In the genomic region with DNA sequence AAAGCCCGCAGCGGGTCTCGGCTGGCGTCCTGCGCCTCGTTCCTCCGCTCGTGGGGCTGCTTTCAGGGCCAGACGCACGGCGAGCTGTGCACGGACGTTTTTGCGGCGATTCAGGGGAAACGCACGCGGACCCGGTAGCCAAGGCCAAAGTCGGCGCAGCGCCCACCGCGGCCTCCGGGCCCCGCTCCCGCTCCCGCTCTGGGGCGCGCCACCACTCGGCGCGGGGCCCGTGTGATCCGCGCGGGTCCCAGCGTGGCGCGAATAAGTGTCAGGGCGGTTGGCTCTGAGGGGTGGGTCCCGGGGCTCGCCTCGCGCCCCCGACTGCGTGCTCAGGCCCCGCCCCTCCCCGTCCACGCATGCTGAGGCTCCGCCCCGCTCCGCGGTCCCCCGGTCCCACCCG, we compare ENCODE assay signal across 8 cellular contexts. TPM values are rescaled to one million over a fixed set of nuclear protein-coding genes. Genes with fewer than 3 reads are reported as not detected.
A peak's percentile ranks its signal among the peaks of the same experiment; 100 is the strongest.
DNase-seq lines count a peak whose midpoint lies in the region; ATAC-seq, FAIRE-seq and TF ChIP-seq lines count a peak whose summit lies in the region.

No MANE protein-coding gene starts in this region.

- H3K4me1 ChIP-seq in BLaER1 (peaks cover 23% of the 10 kb centered on the region), HCT116 (ENCODE audit: control insufficient read depth in 1 of 2, insufficient read depth in 2 of 2, low read length in 2 of 2) (peaks cover 18 to 35% of the 10 kb centered on the region in 2 experiments), adrenal gland (replicated peaks in 1 of 2) (peaks cover 8 to 10% of the 10 kb centered on the region in 2 donors), lung (ENCODE audit: control insufficient read depth in 2 of 2, insufficient read depth in 2 of 2, low read length in 2 of 2) (peaks cover 5 to 7% of the 10 kb centered on the region in 2 donors)

- H3K4me3 ChIP-seq in BLaER1 (peak overlapping the region; percentile 73), HCT116 (replicated peaks in 1 of 2; ENCODE audit: low read depth in 1 of 2, low read length in 2 of 2) (no peak overlapping the region), adrenal gland (peak overlapping the region in 2 of 4 donors; percentile 36 to 92), lung (peak overlapping the region; percentile 55)

- 0 to 1% methylated on average over 54 to 56 of the region's 56 CpGs; no CpG with 5 or more reads in 2 of the 4 donors for WGBS in adrenal gland, 4 donors
- WGBS in lung, 2 donors, result 0 to 2% methylated on average over 46 to 56 of the region's 56 CpGs

- POLR2A ChIA-PET in HCT116 (lab: Charles Lee), result no interaction called here

- H3K9me3 ChIP-seq in BLaER1, result peaks cover 40% of the 10 kb centered on the region
- peaks cover 0 to 15% of the 10 kb centered on the region in 2 experiments; a peak in 2 of 4 replicates for H3K9me3 ChIP-seq in HCT116 (ENCODE audit: control insufficient read depth in 1 of 2, insufficient read depth in 1 of 2, low read depth in 1 of 2, low read length in 2 of 2)
- H3K9me3 ChIP-seq in adrenal gland (replicated peaks in 1 of 3), result no peaks in the 10 kb centered on the region
- no peaks in the 10 kb centered on the region for H3K9me3 ChIP-seq in lung (ENCODE audit: control insufficient read depth in 2 of 2, insufficient read depth in 1 of 2, low read length in 1 of 2)

- H3K36me3 ChIP-seq in BLaER1, result peaks cover 28% of the 10 kb centered on the region
- peaks cover 0 to 1% of the 10 kb centered on the region in 2 experiments; a peak in 1 of 4 replicates for H3K36me3 ChIP-seq in HCT116 (ENCODE audit: control insufficient read depth in 1 of 2, insufficient read depth in 2 of 2, low read length in 2 of 2)
- peaks cover 0 to 3% of the 10 kb centered on the region in 2 donors for H3K36me3 ChIP-seq in adrenal gland (replicated peaks in 1 of 2)
- peaks cover 0 to 1% of the 10 kb centered on the region in 2 donors for H3K36me3 ChIP-seq in lung (ENCODE audit: control insufficient read depth in 2 of 2, insufficient read depth in 2 of 2, low read length in 2 of 2)

- H3K27me3 ChIP-seq in BLaER1 (no peaks in the 10 kb centered on the region), HCT116 (ENCODE audit: insufficient read depth, low read length) (no peaks in the 10 kb centered on the region), adrenal gland (no peaks in the 10 kb centered on the region), lung (ENCODE audit: control insufficient read depth, insufficient read depth) (no peaks in the 10 kb centered on the region)

- no TSS peak for BruUV-seq in HCT116 (replicated peaks; lab: Mats Ljungman, UMichigan)

- no peaks in the 10 kb centered on the region for H3K9me2 ChIP-seq in HCT116 (ENCODE audit: insufficient read depth)

- intact Hi-C loops in HCT116 (cut with micrococcal nuclease) (loop anchor here (5.0 kb wide), 3 partner anchors 34 to 729 kb away; partner anchors contain the start of genes CENPX, CYBC1, FN3KRP and LRRC45), adrenal gland (cut with DNase I) (loop anchor here in 1 of 2 donors (10.0 kb wide), 1 partner anchor 106 kb away; the partner anchor contains the start of gene WDR45B)

- RAD21 ChIA-PET in HCT116 (lab: Charles Lee; ENCODE audit: low non-redundant PET in 1 of 2, low total read pairs in 2 of 2, uncharacterized antibody in 2 of 2, unreplicated experiment in 2 of 2), result no interaction called here

- CTCF ChIA-PET in HCT116 (lab: Charles Lee), result no interaction called here

- TF ChIP-seq RAD21 in HCT116 (IDR thresholded peaks at IDR 0.05; ENCODE audit: low read depth), result no peak

- peaks cover 39% of the 10 kb centered on the region for H4K20me1 ChIP-seq in BLaER1
- H4K20me1 ChIP-seq in HCT116 (ENCODE audit: insufficient read depth), result no peaks in the 10 kb centered on the region

- FAIRE-seq in H54 (lab: Jason Lieb, UNC), result no peak

- DNase-seq in HCT116 (ENCODE audit: low read depth, low spot score) (no peak), adrenal gland (peak in 4 of 7 donors; percentile 41 to 67 (median 62)), lung (ENCODE audit: low spot score) (no peak), NCI-H526 treated with DMSO at 0.1 percent for 48 hours (lab: John Stamatoyannopoulos, UW) (no peak), DMS79 (lab: John Stamatoyannopoulos, UW) (no peak), H54 (ENCODE audit: insufficient read length, low spot score) (no peak)

- TF ChIP-seq CTCF in HCT116 (IDR thresholded peaks at IDR 0.05 in 2 of 3, conservative IDR thresholded peaks at IDR 0.05 in 1 of 3; ENCODE audit: borderline replicate concordance in 1 of 3, insufficient read depth in 1 of 3, low read depth in 2 of 3, low read length in 2 of 3) (peak in 1 of 3 experiments; percentile 15; a peak in 1 of 6 replicates), adrenal gland (IDR thresholded peaks at IDR 0.05) (peak in 1 of 6 experiments; percentile 21), lung (IDR thresholded peaks at IDR 0.05; ENCODE audit: control extremely low read depth, extremely low read depth) (no peak)

- H3K4me2 ChIP-seq in BLaER1 (peak overlapping the region; percentile 83), HCT116 (ENCODE audit: low read length) (no peak overlapping the region)

- H3K9ac ChIP-seq in BLaER1, result peak overlapping the region; percentile 71; the same call in 1 of the 2 replicates
- H3K9ac ChIP-seq in HCT116 (ENCODE audit: low read length), result no peak overlapping the region

- ATAC-seq in HCT116, result no peak
- ATAC-seq in lung (ENCODE audit: insufficient read depth, low FRiP score), result no peak
- no peak for ATAC-seq in GM21576 (IDR thresholded peaks at IDR 0.05; ENCODE audit: unreplicated experiment)

- H2AFZ ChIP-seq in HCT116 (ENCODE audit: low read depth, low read length, poor library complexity, severe bottlenecking), result no peak overlapping the region

- H3K79me2 ChIP-seq in HCT116 (ENCODE audit: insufficient read depth, low read length), result peaks cover 39% of the 10 kb centered on the region

- H3K27ac ChIP-seq in BLaER1 (peak overlapping the region; percentile 82), HCT116 (ENCODE audit: low read depth, low read length) (peak overlapping the region; percentile 42; the same call in 1 of the 2 replicates), adrenal gland (peak overlapping the region in 4 of 5 donors; percentile 61 to 92 (median 81)), lung (ENCODE audit: low read depth in 1 of 2, low read length in 1 of 2) (peak overlapping the region in 1 of 2 donors; percentile 65)

- TF ChIP-seq POLR2A in HCT116 (IDR thresholded peaks at IDR 0.05; ENCODE audit: borderline replicate concordance, extremely low read depth, insufficient read depth, insufficient read length) (no peak), adrenal gland (IDR thresholded peaks at IDR 0.05) (peak; percentile 21 to 25), H54 (IDR thresholded peaks at IDR 0.05; ENCODE audit: low read depth, low read length) (no peak)

TF ChIP-seq in HCT116, 20 proteins besides CTCF, POLR2A, EP300 and RAD21 (continues in another document):
- TF ChIP-seq CEBPB (IDR thresholded peaks at IDR 0.05; ENCODE audit: low read depth), result no peak
- TF ChIP-seq REST (IDR thresholded peaks at IDR 0.05; ENCODE audit: low read depth), result no peak
- TF ChIP-seq CBX3 (IDR thresholded peaks at IDR 0.05; ENCODE audit: low read depth), result no peak
- no peak for TF ChIP-seq FOSL1 (IDR thresholded peaks at IDR 0.05; ENCODE audit: low read depth)
- no peak for TF ChIP-seq SRF (IDR thresholded peaks at IDR 0.05; ENCODE audit: low read depth)
- no peak for TF ChIP-seq ZFX (IDR thresholded peaks at IDR 0.05)
- TF ChIP-seq ZNF274 (IDR thresholded peaks at IDR 0.05; ENCODE audit: low read depth, low read length), result no peak

RNA-seq across cellular contexts. Expression of gene TBCD, which starts 0.7 kb away (rescaled TPM):
- total RNA-seq in HCT116 (2021; ENCODE audit: unreplicated experiment) (152 TPM), adrenal gland (100 to 1,000 TPM in 2 of 8 donors, 10 to 100 TPM in 6; 44.7 to 112 (median 66.2) TPM), lung (100 to 1,000 TPM in 1 of 2 donors, 10 to 100 TPM in 1; 82.3 to 119 TPM)
- 140 and 154 TPM in 2 replicates for polyA plus RNA-seq in HCT116 (2012)
- polyA plus RNA-seq in adrenal gland (100 to 1,000 TPM in 2 of 3 donors, 10 to 100 TPM in 1; 25.6 to 240 (median 159) TPM), lung (10 to 100 TPM; 57.6 to 98.4 TPM)

RNA-seq across cellular contexts. Expression of gene FN3K, which starts 15.8 kb away (rescaled TPM):
- total RNA-seq in HCT116 (2021; ENCODE audit: unreplicated experiment) (9.9 TPM), adrenal gland (100 to 1,000 TPM in 1 of 8 donors, 10 to 100 TPM in 7; 16.0 to 136 (median 66.9) TPM), lung (10 to 100 TPM; 16.1 to 21.0 TPM)
- 8.6 and 10.7 TPM in 2 replicates for polyA plus RNA-seq in HCT116 (2012)
- polyA plus RNA-seq in adrenal gland (10 to 100 TPM; 32.8 to 43.0 (median 38.7) TPM), lung (10 to 100 TPM in 1 of 2 donors, 1 to 10 TPM in 1; 5.0 to 16.6 TPM)

RNA-seq across cellular contexts. Expression of gene FN3KRP, which starts 34.7 kb away (rescaled TPM):
- 35.2 TPM for total RNA-seq in HCT116 (2021; ENCODE audit: unreplicated experiment)
- polyA plus RNA-seq in HCT116 (2012), result 32.5 and 35.2 TPM in 2 replicates
- total RNA-seq in adrenal gland, result 10 to 100 TPM in 7 of 8 donors, 1 to 10 TPM in 1; 6.8 to 41.2 (median 23.5) TPM
- 10 to 100 TPM; 25.7 to 37.3 (median 30.6) TPM for polyA plus RNA-seq in adrenal gland
- 10 to 100 TPM; 22.8 to 27.6 TPM for total RNA-seq in lung
- 10 to 100 TPM; 17.3 to 24.4 TPM for polyA plus RNA-seq in lung

RNA-seq across cellular contexts. Expression of gene RAB40B, which starts 52.7 kb away (rescaled TPM):
- total RNA-seq in HCT116 (2021; ENCODE audit: unreplicated experiment), result 22.1 TPM
- polyA plus RNA-seq in HCT116 (2012), result 14.6 and 16.4 TPM in 2 replicates
- total RNA-seq in adrenal gland, result 10 to 100 TPM in 6 of 8 donors, 1 to 10 TPM in 2; 5.9 to 33.3 (median 14.0) TPM
- polyA plus RNA-seq in adrenal gland, result 10 to 100 TPM in 2 of 3 donors, 1 to 10 TPM in 1; 4.1 to 19.1 (median 16.8) TPM
- total RNA-seq in lung, result 10 to 100 TPM; 10.3 to 12.2 TPM
- polyA plus RNA-seq in lung, result 1 to 10 TPM; 4.9 to 7.8 TPM

Comparison
In these comparisons a context has a peak if more than half of its experiments do, and no peak if none do; other contexts are left out.
1. H3K4me3 ChIP-seq: peak in BLaER1 (single experiment) and lung (single experiment); none in HCT116 (0 of 2).
2. DNase-seq: peak in adrenal gland (4 of 7); none in HCT116 (single experiment), lung (single experiment), NCI-H526 treated with DMSO at 0.1 percent for 48 hours (single experiment), DMS79 (single experiment) and H54 (single experiment).
3. POLR2A ChIP-seq: peak in adrenal gland (2 of 2); none in HCT116 (single experiment) and H54 (single experiment).